In the genomic region with DNA sequence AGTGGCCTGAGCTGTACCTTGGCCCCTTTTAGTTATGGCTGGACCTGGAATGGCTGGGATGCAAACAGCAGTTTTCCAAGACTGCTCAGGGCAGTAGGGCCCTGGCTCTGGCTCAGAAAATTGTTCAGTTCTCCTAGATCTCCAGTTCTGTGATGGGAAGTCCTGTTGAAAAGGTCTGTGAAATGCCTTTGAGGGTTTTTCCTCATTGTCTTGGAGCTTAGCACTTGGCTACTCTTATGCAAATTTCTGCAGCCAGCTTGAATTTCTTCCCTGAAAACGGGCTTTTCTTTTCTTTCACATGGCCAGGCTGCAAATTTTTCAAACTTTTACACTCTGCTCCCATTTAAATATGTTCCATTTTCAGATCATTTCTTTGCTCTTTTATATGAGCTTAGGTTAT, we compare ENCODE assay signal across 23 cellular contexts. TPM values are rescaled to one million over a fixed set of nuclear protein-coding genes. Genes with fewer than 3 reads are reported as not detected.
"Had no signal": no experiment of that assay in that cellular context is flagged by ENCODE, and none has a peak within 500 bp of the region (broad histone marks: within the 10 kb centered on the region; RNA-seq: fewer than 3 reads in every experiment).

No MANE protein-coding gene starts in this region.

- ATAC-seq: effector memory CD8-positive, alpha-beta T cell; esophagus mucosa; gastrocnemius medialis; heart right ventricle; left cardiac atrium; left lung; left ventricle myocardium superior; lower lobe of right lung; mucosa of descending colon had no signal

- H3K27ac ChIP-seq: colonic mucosa, epithelial cell of prostate, esophagus squamous epithelium, gastrocnemius medialis, heart right ventricle, left lung, lower lobe of right lung had no signal

- DNase-seq: colonic mucosa; cortex of kidney; effector CD8-positive, alpha-beta T cell; effector memory CD8-positive, alpha-beta T cell; endodermal cell; erythroblast; esophagus squamous epithelium; foreskin fibroblast; foreskin melanocyte; gastrocnemius medialis; glutamatergic neuron; head of caudate nucleus; heart right ventricle; hippocampal formation; left cardiac atrium; left lung; left ventricle myocardium superior; lower lobe of right lung; mesenchymal stem cell; mucosa of descending colon had no signal

- H3K4me1 ChIP-seq: colonic mucosa, esophagus squamous epithelium, gastrocnemius medialis, heart right ventricle, left lung, lower lobe of right lung had no signal

- H3K9me3 ChIP-seq: colonic mucosa, gastrocnemius medialis, lower lobe of right lung had no signal

- H3K27me3 ChIP-seq: colonic mucosa, esophagus squamous epithelium, gastrocnemius medialis, heart right ventricle, left lung had no signal

- H3K4me3 ChIP-seq: colonic mucosa, esophagus squamous epithelium, gastrocnemius medialis, heart right ventricle, left lung, lower lobe of right lung, mucosa of descending colon had no signal

- H3K36me3 ChIP-seq: colonic mucosa, esophagus squamous epithelium, gastrocnemius medialis, heart right ventricle, left lung, lower lobe of right lung had no signal

RNA-seq across cellular contexts. Expression of gene OR4A15, which starts 33.2 kb away (rescaled TPM):
- polyA plus RNA-seq: heart right ventricle, keratinocyte had no signal

RNA-seq across cellular contexts. Expression of gene OR4A16, which starts 58.0 kb away (rescaled TPM):
- polyA plus RNA-seq: heart right ventricle, keratinocyte had no signal
